ENCODE assay signal across 1 cellular context in genomic region chr2:20051518-20052228, GRCh38.
TF ChIP-seq lines count a peak whose summit lies in the region.

Gene LAPTM4A (minus strand): TSS chr2:20051628. CDS start chr2:20051520, 108 bp downstream.

TF ChIP-seq in HepG2, 621 proteins besides CTCF, POLR2A, EP300 and RAD21 (continued from another document and continues in another):
- TF ChIP-seq CERS6 (CRISPR knock-in tag; IDR thresholded peaks at IDR 0.05) (no peak), TRIM24 (CRISPR knock-in tag; IDR thresholded peaks at IDR 0.05) (peak; percentile 62; the same call in 1 of the 2 replicates), KMT2A (CRISPR knock-in tag; IDR thresholded peaks at IDR 0.05) (peak; percentile 67; the same call in 1 of the 2 replicates), ZNF30 (CRISPR knock-in tag; IDR thresholded peaks at IDR 0.05) (peak; percentile 84; the same call in 1 of the 2 replicates), SYNCRIP (IDR thresholded peaks at IDR 0.05; ENCODE audit: insufficient read depth, low read depth, low read length) (no peak), MXD1 (CRISPR knock-in tag; IDR thresholded peaks at IDR 0.05) (peak; percentile 5; the same call in 1 of the 2 replicates), MED1 (CRISPR knock-in tag; IDR thresholded peaks at IDR 0.05) (peak; percentile 83; the same call in 1 of the 2 replicates), POLR2G (IDR thresholded peaks at IDR 0.05; ENCODE audit: low read depth, low read length) (peak; percentile 99), SP140L (CRISPR knock-in tag; IDR thresholded peaks at IDR 0.05; ENCODE audit: borderline replicate concordance) (0 out of 2 replicates have a peak, but pooled peaks have one; percentile 58), PAX8 (CRISPR knock-in tag; IDR thresholded peaks at IDR 0.05; ENCODE audit: borderline replicate concordance) (peak; percentile 90; the same call in 1 of the 2 replicates), RELA (CRISPR knock-in tag; IDR thresholded peaks at IDR 0.05) (no peak; the same call in 1 of the 2 replicates), ZBTB20 (CRISPR knock-in tag; IDR thresholded peaks at IDR 0.05; ENCODE audit: borderline replicate concordance, low read depth) (peak; percentile 68; the same call in 1 of the 2 replicates), RBAK (CRISPR knock-in tag; IDR thresholded peaks at IDR 0.05) (no peak), ZC3H4 (CRISPR knock-in tag; IDR thresholded peaks at IDR 0.05; ENCODE audit: borderline replicate concordance) (peak; percentile 68; the same call in 1 of the 2 replicates), MAF1 (CRISPR knock-in tag; IDR thresholded peaks at IDR 0.05; ENCODE audit: borderline replicate concordance) (no peak), HDAC2 (CRISPR knock-in tag; IDR thresholded peaks at IDR 0.05) (peak; percentile 51), SMAD3 (CRISPR knock-in tag; IDR thresholded peaks at IDR 0.05) (peak; percentile 61), BCLAF1 (IDR thresholded peaks at IDR 0.05) (no peak), RFX3 (CRISPR knock-in tag; IDR thresholded peaks at IDR 0.05) (no peak), TFDP1 (CRISPR knock-in tag; IDR thresholded peaks at IDR 0.05; ENCODE audit: borderline replicate concordance) (peak; percentile 76), ZSCAN20 (CRISPR knock-in tag; IDR thresholded peaks at IDR 0.05; ENCODE audit: borderline replicate concordance) (peak; percentile 65; the same call in 1 of the 2 replicates), JUNB (CRISPR knock-in tag; IDR thresholded peaks at IDR 0.05; ENCODE audit: borderline replicate concordance) (no peak; the same call in 1 of the 2 replicates), MATR3 (CRISPR knock-in tag; IDR thresholded peaks at IDR 0.05) (no peak), ZNF660 (CRISPR knock-in tag; IDR thresholded peaks at IDR 0.05; ENCODE audit: borderline replicate concordance, low read depth) (no peak), NR2F2 (IDR thresholded peaks at IDR 0.05; ENCODE audit: borderline replicate concordance, low read depth) (peak; percentile 73; the same call in 1 of the 2 replicates), KLF9 (CRISPR knock-in tag; IDR thresholded peaks at IDR 0.05; ENCODE audit: low read depth) (peak; percentile 77), TIGD3 (CRISPR knock-in tag; IDR thresholded peaks at IDR 0.05; ENCODE audit: borderline replicate concordance) (0 out of 2 replicates have a peak, but pooled peaks have one; percentile 18), RORA (CRISPR knock-in tag; IDR thresholded peaks at IDR 0.05) (no peak), HINFP (CRISPR knock-in tag; IDR thresholded peaks at IDR 0.05; ENCODE audit: low read depth) (peak; percentile 83; the same call in 1 of the 2 replicates), TEF (CRISPR knock-in tag; IDR thresholded peaks at IDR 0.05) (no peak), ZNF7 (CRISPR knock-in tag; IDR thresholded peaks at IDR 0.05) (0 out of 2 replicates have a peak, but pooled peaks have one; percentile 19), TOPORS (CRISPR knock-in tag; IDR thresholded peaks at IDR 0.05) (peak; percentile 86), SMYD3 (CRISPR knock-in tag; IDR thresholded peaks at IDR 0.05) (peak; percentile 87; the same call in 1 of the 2 replicates), NR3C1 (CRISPR knock-in tag; IDR thresholded peaks at IDR 0.05) (no peak), GZF1 (CRISPR knock-in tag; IDR thresholded peaks at IDR 0.05) (no peak), ATF4 (CRISPR knock-in tag; IDR thresholded peaks at IDR 0.05) (peak in 1 of 2 experiments; percentile 84; a peak in 2 of 4 replicates), HNF1A (IDR thresholded peaks at IDR 0.05; ENCODE audit: low read depth) (peak; percentile 39; the same call in 1 of the 2 replicates), HNF1A (CRISPR knock-in tag; IDR thresholded peaks at IDR 0.05; ENCODE audit: borderline replicate concordance) (peak; percentile 80; the same call in 1 of the 2 replicates), ZBTB43 (CRISPR knock-in tag; conservative IDR thresholded peaks at IDR 0.05) (peak; percentile 42), ZNF251 (CRISPR knock-in tag; IDR thresholded peaks at IDR 0.05) (peak; percentile 52; the same call in 1 of the 2 replicates), TRAFD1 (CRISPR knock-in tag; IDR thresholded peaks at IDR 0.05; ENCODE audit: borderline replicate concordance) (0 out of 2 replicates have a peak, but pooled peaks have one; percentile 34)
